Comparison of ENCODE assay signal across 8 cellular contexts in genomic region chr2:190627881-190628412, GRCh38. TPM values are rescaled to one million over a fixed set of nuclear protein-coding genes. Genes with fewer than 3 reads are reported as not detected.
A peak's percentile ranks its signal among the peaks of the same experiment; 100 is the strongest.
DNase-seq lines count a peak whose midpoint lies in the region; ATAC-seq and TF ChIP-seq lines count a peak whose summit lies in the region.

No MANE protein-coding gene starts in this region.

- H3K9ac ChIP-seq in BLaER1 (no peak overlapping the region), endodermal cell (ENCODE audit: extremely low read depth, low read length, poor library complexity, severe bottlenecking) (no peak overlapping the region)

- WGBS in endodermal cell (ENCODE audit: insufficient coverage in 1 of 2, insufficient read length in 1 of 2), 2 experiments: 67 to 79% methylated on average over 18 to 22 of the region's 22 CpGs

- no peaks in the 10 kb centered on the region for H3K36me3 ChIP-seq in BLaER1
- H3K36me3 ChIP-seq in endodermal cell (ENCODE audit: control insufficient read depth, insufficient read depth, low read length): no peaks in the 10 kb centered on the region
- H3K36me3 ChIP-seq in uterus: no peaks in the 10 kb centered on the region

- ATAC-seq in GM19043 (IDR thresholded peaks at IDR 0.05; ENCODE audit: low read depth, unreplicated experiment): peak; percentile 68
- peak; percentile 96 for ATAC-seq in HG03432 (IDR thresholded peaks at IDR 0.05; ENCODE audit: unreplicated experiment)

- H3K4me3 ChIP-seq in BLaER1 (peak overlapping the region; percentile 40), endodermal cell (ENCODE audit: low read length) (no peak overlapping the region), uterus (peak overlapping the region; percentile 22 to 41)

- peaks cover 4% of the 10 kb centered on the region for H3K27me3 Mint-ChIP-seq in T-helper 2 cell treated with Interferon-gamma antibody and Interleukin-4, amounts not matched to agents 5 μg/mL and 100 μg/mL, for 36 hours (ENCODE audit: low read depth)
- peaks cover 9% of the 10 kb centered on the region for H3K27me3 Mint-ChIP-seq in endodermal cell (ENCODE audit: insufficient read depth)

- H4K20me1 ChIP-seq in BLaER1: no peaks in the 10 kb centered on the region

- H3K27ac ChIP-seq in BLaER1 (no peak overlapping the region), endodermal cell (ENCODE audit: low read depth, low read length) (peak overlapping the region; percentile 59), uterus (peak overlapping the region; percentile 58 to 82)

- peak overlapping the region; percentile 54 for H3K4me2 ChIP-seq in BLaER1

- H3K27me3 ChIP-seq in BLaER1 (no peaks in the 10 kb centered on the region), endodermal cell (ENCODE audit: control insufficient read depth, insufficient read depth, low read length, poor library complexity, severe bottlenecking) (no peaks in the 10 kb centered on the region), uterus (no peaks in the 10 kb centered on the region)

- TF ChIP-seq CTCF in endodermal cell (conservative IDR thresholded peaks at IDR 0.05): no peak
- TF ChIP-seq CTCF in uterus (IDR thresholded peaks at IDR 0.05): no peak

- no peak for DNase-seq in T-helper 2 cell treated with Interferon-gamma antibody and Interleukin-4, amounts not matched to agents 5 μg/mL and 100 μg/mL, for 36 hours (ENCODE audit: low spot score)
- no peak for DNase-seq in endodermal cell
- DNase-seq in myocyte (ENCODE audit: low read depth): peak; percentile 76
- DNase-seq in uterus: peak in 1 of 2 donors; percentile 35
- no peak for DNase-seq in ureter (ENCODE audit: low spot score)

- TF ChIP-seq POLR2A in uterus (IDR thresholded peaks at IDR 0.05): no peak

- H3K27ac Mint-ChIP-seq in T-helper 2 cell treated with Interferon-gamma antibody and Interleukin-4, amounts not matched to agents 5 μg/mL and 100 μg/mL, for 36 hours: no peak overlapping the region
- no peak overlapping the region for H3K27ac Mint-ChIP-seq in endodermal cell

- peak overlapping the region; percentile 86 for H3K4me3 Mint-ChIP-seq in T-helper 2 cell treated with Interferon-gamma antibody and Interleukin-4, amounts not matched to agents 5 μg/mL and 100 μg/mL, for 36 hours
- peak overlapping the region; percentile 34 for H3K4me3 Mint-ChIP-seq in endodermal cell

- H3K9me3 Mint-ChIP-seq in T-helper 2 cell treated with Interferon-gamma antibody and Interleukin-4, amounts not matched to agents 5 μg/mL and 100 μg/mL, for 36 hours: peaks cover 11% of the 10 kb centered on the region
- peaks cover 2% of the 10 kb centered on the region for H3K9me3 Mint-ChIP-seq in endodermal cell

- H3K9me3 ChIP-seq in BLaER1: no peaks in the 10 kb centered on the region
- H3K9me3 ChIP-seq in endodermal cell (ENCODE audit: control insufficient read depth, low read length): peaks cover 8% of the 10 kb centered on the region
- H3K9me3 ChIP-seq in uterus: no peaks in the 10 kb centered on the region

- H3K4me1 Mint-ChIP-seq in T-helper 2 cell treated with Interferon-gamma antibody and Interleukin-4, amounts not matched to agents 5 μg/mL and 100 μg/mL, for 36 hours (ENCODE audit: low read depth): peaks cover 13% of the 10 kb centered on the region
- H3K4me1 Mint-ChIP-seq in endodermal cell: peaks cover 2% of the 10 kb centered on the region

- intact Hi-C loops in uterus (cut with DNase I; ENCODE audit: low total_unique reads): no loop called here

- H3K4me1 ChIP-seq in BLaER1 (no peaks in the 10 kb centered on the region), endodermal cell (ENCODE audit: control insufficient read depth, insufficient read depth, low read length) (no peaks in the 10 kb centered on the region), uterus (no peaks in the 10 kb centered on the region)

- no peaks in the 10 kb centered on the region for H3K36me3 Mint-ChIP-seq in T-helper 2 cell treated with Interferon-gamma antibody and Interleukin-4, amounts not matched to agents 5 μg/mL and 100 μg/mL, for 36 hours (ENCODE audit: low read depth)
- no peaks in the 10 kb centered on the region for H3K36me3 Mint-ChIP-seq in endodermal cell (ENCODE audit: low read depth)

RNA-seq across cellular contexts. Expression of gene NAB1, which starts 20.9 kb away (rescaled TPM):
- total RNA-seq in endodermal cell (10 to 100 TPM; 21.7 to 36.1 TPM), myocyte (35.2 and 43.7 TPM in 2 replicates), uterus (100 to 1,000 TPM in 1 of 4 donors, 10 to 100 TPM in 3; 59.2 to 132 (median 78.2) TPM), ureter (49.7 TPM)
- polyA plus RNA-seq in endodermal cell (2013, experiment 1 of 2): 41.1 TPM
- 42.3 TPM for polyA plus RNA-seq in endodermal cell (2013, experiment 2 of 2)
- polyA plus RNA-seq in myocyte (2012): 15.3 TPM
